ENCODE assay signal across 9 cellular contexts in the genomic region with DNA sequence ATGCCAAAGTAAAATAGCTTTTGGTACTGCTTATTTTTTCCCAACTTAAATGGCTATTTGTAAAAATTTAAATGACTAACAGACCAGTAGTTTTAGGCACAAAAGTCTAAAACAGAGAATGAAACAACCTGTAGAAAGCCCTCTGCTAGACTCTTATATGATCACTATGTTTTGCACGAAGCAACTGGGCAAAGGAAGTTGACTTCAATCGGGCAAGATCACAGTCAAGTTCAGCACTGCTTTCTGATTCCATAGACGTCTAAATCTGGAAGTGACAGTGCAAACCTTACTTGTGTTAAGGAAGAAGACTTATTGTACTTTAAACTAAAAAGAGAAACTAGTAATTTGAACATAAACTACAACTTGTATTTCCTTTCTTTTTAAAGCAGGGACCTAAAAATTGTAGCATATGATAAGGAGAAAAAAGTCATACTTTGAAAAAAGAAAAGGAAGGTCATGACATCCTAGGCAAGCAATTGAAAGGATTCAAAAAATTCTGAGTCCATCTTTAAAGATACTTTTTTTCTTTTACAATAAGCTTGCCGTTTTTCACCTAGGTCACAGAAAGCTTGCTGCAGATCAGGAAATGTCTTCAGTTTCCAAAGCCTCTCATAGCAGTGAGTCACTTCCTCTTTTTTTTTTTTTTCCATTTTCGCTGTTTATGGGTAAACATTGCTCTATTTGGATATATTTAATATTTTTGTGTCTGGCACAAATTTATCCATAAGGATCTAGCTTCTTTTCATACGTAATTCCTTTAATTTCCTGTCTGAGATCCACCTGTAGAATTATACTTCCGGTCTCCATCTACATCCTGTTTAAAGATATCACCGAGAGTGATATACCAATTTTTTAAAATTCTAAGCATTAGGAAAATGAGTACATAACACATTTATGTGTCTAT.
DNase-seq lines count a peak whose midpoint lies in the region; ATAC-seq, FAIRE-seq and TF ChIP-seq lines count a peak whose summit lies in the region.
"Had no signal": no experiment of that assay in that cellular context is flagged by ENCODE, and none has a peak within 500 bp of the region (broad histone marks: within the 10 kb centered on the region; RNA-seq: fewer than 3 reads in every experiment).

No MANE protein-coding gene starts in this region.

- H3K9me1 ChIP-seq in endothelial cell of umbilical vein (replicated peaks; ENCODE audit: control insufficient read depth, extremely low read depth, insufficient read depth, low read length), result no peaks in the 10 kb centered on the region

- BruUV-seq in A673 (replicated peaks; lab: Mats Ljungman, UMichigan) (no TSS peak), endothelial cell of umbilical vein (replicated peaks; lab: Mats Ljungman, UMichigan) (TSS peak; percentile 85)

- H3K9me3 ChIP-seq in A673 (ENCODE audit: low read depth, low read length, poor library complexity, severe bottlenecking), result no peaks in the 10 kb centered on the region
- H3K9me3 ChIP-seq in OCI-LY3 (ENCODE audit: insufficient read depth, low read length), result no peaks in the 10 kb centered on the region
- no peaks in the 10 kb centered on the region for H3K9me3 ChIP-seq in endothelial cell of umbilical vein (replicated peaks; ENCODE audit: control insufficient read depth, insufficient read depth, low read length)

- DNase-seq in A673 (ENCODE audit: low spot score) (peak; percentile 45), endothelial cell of umbilical vein (ENCODE audit: low read depth, low spot score) (peak; percentile 76), KG1 (lab: John Stamatoyannopoulos, UW) (no peak), mesenteric fat pad (ENCODE audit: low spot score) (no peak), retina (no peak)
- DNase-seq: NCI-H2171 treated with DMSO at 0.1 percent for 48 hours had no signal

- H3K36me3 ChIP-seq in A673 (ENCODE audit: insufficient read depth, low read length, poor library complexity, severe bottlenecking) (no peaks in the 10 kb centered on the region), OCI-LY3 (replicated peaks; ENCODE audit: low read depth, low read length) (no peaks in the 10 kb centered on the region), endothelial cell of umbilical vein (ENCODE audit: control insufficient read depth in 2 of 2, extremely low read depth in 1 of 2, insufficient read depth in 2 of 2, low read length in 2 of 2) (no peaks in the 10 kb centered on the region)

- H3K4me2 ChIP-seq in OCI-LY3 (ENCODE audit: low read length), result peak overlapping the region; percentile 74
- H3K4me2 ChIP-seq in endothelial cell of umbilical vein (ENCODE audit: insufficient read depth, low read length), result peak overlapping the region; percentile 97

- dilution Hi-C loops in endothelial cell of umbilical vein (cut with MboI; ENCODE audit: extremely low pct_ligation_motif_present, low sequenced_read_pairs), result no loop called here

- H3K27me3 ChIP-seq in A673 (replicated peaks; ENCODE audit: insufficient read depth, low read depth, low read length, poor library complexity), result no peaks in the 10 kb centered on the region
- H3K27me3 ChIP-seq in OCI-LY3 (ENCODE audit: low read depth, low read length), result no peaks in the 10 kb centered on the region
- H3K27me3 ChIP-seq in endothelial cell of umbilical vein (ENCODE audit: control insufficient read depth in 2 of 2, insufficient read depth in 2 of 2, low read length in 2 of 2), result no peaks in the 10 kb centered on the region

- no peak overlapping the region for H3K4me3 ChIP-seq in A673 (ENCODE audit: low read depth, low read length, poor library complexity, severe bottlenecking)
- peak overlapping the region; percentile 71 for H3K4me3 ChIP-seq in OCI-LY3 (ENCODE audit: low read length)
- H3K4me3 ChIP-seq in endothelial cell of umbilical vein (replicated peaks in 1 of 3; ENCODE audit: insufficient read depth in 1 of 3, low read depth in 1 of 3, low read length in 3 of 3), result peak overlapping the region in 2 of 3 experiments; percentile 10 to 67

- H4K20me1 ChIP-seq in OCI-LY3 (ENCODE audit: insufficient read depth, low read length) (0 out of 2 replicates have a peak, but pooled peaks cover 3% of the 10 kb centered on the region), endothelial cell of umbilical vein (replicated peaks; ENCODE audit: control insufficient read depth, extremely low read depth, insufficient read depth, low read length) (no peaks in the 10 kb centered on the region)

- CTCF ChIA-PET in A673 (lab: Charles Lee), result no interaction called here
- CTCF ChIA-PET in endothelial cell of umbilical vein (lab: Charles Lee), result interaction anchor here (0.9 to 3.4 kb wide), 13 partner anchors 9 to 323 kb away, joined by 3 to 23 read pairs (median 5); no protein-coding TSS in a partner anchor

- TF ChIP-seq POLR2A in GM19099 (IDR thresholded peaks at IDR 0.05; ENCODE audit: extremely low read depth, insufficient read length, low read depth) (peak; percentile 23), endothelial cell of umbilical vein (IDR thresholded peaks at IDR 0.05; ENCODE audit: low read depth, low read length) (no peak)

- H3K4me1 ChIP-seq in A673 (ENCODE audit: insufficient read depth, low read length, poor library complexity, severe bottlenecking) (peaks cover 23% of the 10 kb centered on the region), OCI-LY3 (ENCODE audit: low read length) (peaks cover 34% of the 10 kb centered on the region), endothelial cell of umbilical vein (ENCODE audit: control insufficient read depth, extremely low read depth, insufficient read depth, low read length) (peaks cover 29% of the 10 kb centered on the region)

- peak overlapping the region; percentile 72 for H2AFZ ChIP-seq in OCI-LY3 (ENCODE audit: low read depth, low read length)
- H2AFZ ChIP-seq in endothelial cell of umbilical vein (ENCODE audit: low read depth, low read length), result peak overlapping the region; percentile 77

- H3K27ac ChIP-seq in A673 (ENCODE audit: low read depth, low read length, poor library complexity, severe bottlenecking) (peak overlapping the region; percentile 43), OCI-LY3 (ENCODE audit: low read length) (no peak overlapping the region), endothelial cell of umbilical vein (ENCODE audit: insufficient read depth, low read depth, low read length) (peak overlapping the region; percentile 88)

- intact Hi-C loops in A673 (cut with micrococcal nuclease; ENCODE audit: unreplicated experiment), result no loop called here
- intact Hi-C loops in endothelial cell of umbilical vein (cut with micrococcal nuclease), result loop anchor here (1.0 kb wide), 1 partner anchor 34 kb away; no protein-coding TSS in a partner anchor

- H3K79me2 ChIP-seq in OCI-LY3 (ENCODE audit: low read length) (no peaks in the 10 kb centered on the region), endothelial cell of umbilical vein (ENCODE audit: control insufficient read depth, insufficient read depth, low read length) (no peaks in the 10 kb centered on the region)

- no peak for ATAC-seq in GM19455 (IDR thresholded peaks at IDR 0.05; ENCODE audit: unreplicated experiment)

- peak; percentile 21 for FAIRE-seq in endothelial cell of umbilical vein (lab: Jason Lieb, UNC)

- H3K9ac ChIP-seq in OCI-LY3 (ENCODE audit: low read length), result peak overlapping the region; percentile 42
- peak overlapping the region; percentile 73 for H3K9ac ChIP-seq in endothelial cell of umbilical vein (replicated peaks; ENCODE audit: extremely low read depth, insufficient read depth, low read length)

- TF ChIP-seq CTCF in A673 (conservative IDR thresholded peaks at IDR 0.05; ENCODE audit: low read depth, low read length), result no peak
- no peak for TF ChIP-seq CTCF in OCI-LY3 (IDR thresholded peaks at IDR 0.05; ENCODE audit: low read depth, low read length)
- no peak for TF ChIP-seq CTCF in endothelial cell of umbilical vein (IDR thresholded peaks at IDR 0.05; ENCODE audit: extremely low read depth in 1 of 2, insufficient read depth in 1 of 2, low read depth in 1 of 2, low read length in 2 of 2)

- POLR2A ChIA-PET in A673 (lab: Charles Lee; ENCODE audit: low non-redundant PET), result no interaction called here
- POLR2A ChIA-PET in endothelial cell of umbilical vein (lab: Charles Lee), result interaction anchor here (0.7 kb wide), 1 partner anchor 31 kb away, joined by 3 read pairs; no protein-coding TSS in a partner anchor

TF ChIP-seq in endothelial cell of umbilical vein, 7 proteins besides CTCF, POLR2A, EP300 and RAD21:
- TF ChIP-seq FOS (IDR thresholded peaks at IDR 0.05; ENCODE audit: borderline replicate concordance, insufficient read depth, low read length) (peak; percentile 82), JUN (IDR thresholded peaks at IDR 0.05; ENCODE audit: borderline replicate concordance, insufficient read depth, insufficient read length, low read depth) (peak; percentile 92), POLR2AphosphoS5 (IDR thresholded peaks at IDR 0.05; ENCODE audit: insufficient read depth, low read depth, low read length) (peak; percentile 41), MYC (IDR thresholded peaks at IDR 0.05; ENCODE audit: low read depth, low read length) (no peak), MAX (IDR thresholded peaks at IDR 0.05; ENCODE audit: insufficient read depth, insufficient read length) (no peak), GATA2 (IDR thresholded peaks at IDR 0.05; ENCODE audit: insufficient read depth, insufficient read length, low read depth, low read length) (no peak)

Comparison
In these comparisons a context has a peak if more than half of its experiments do, and no peak if none do; other contexts are left out.
1. DNase-seq: peak in A673 (single experiment) and endothelial cell of umbilical vein (single experiment); none in KG1 (single experiment), mesenteric fat pad (single experiment) and retina (single experiment).